7 cellular contexts compared by ENCODE assay signal in the genomic region with DNA sequence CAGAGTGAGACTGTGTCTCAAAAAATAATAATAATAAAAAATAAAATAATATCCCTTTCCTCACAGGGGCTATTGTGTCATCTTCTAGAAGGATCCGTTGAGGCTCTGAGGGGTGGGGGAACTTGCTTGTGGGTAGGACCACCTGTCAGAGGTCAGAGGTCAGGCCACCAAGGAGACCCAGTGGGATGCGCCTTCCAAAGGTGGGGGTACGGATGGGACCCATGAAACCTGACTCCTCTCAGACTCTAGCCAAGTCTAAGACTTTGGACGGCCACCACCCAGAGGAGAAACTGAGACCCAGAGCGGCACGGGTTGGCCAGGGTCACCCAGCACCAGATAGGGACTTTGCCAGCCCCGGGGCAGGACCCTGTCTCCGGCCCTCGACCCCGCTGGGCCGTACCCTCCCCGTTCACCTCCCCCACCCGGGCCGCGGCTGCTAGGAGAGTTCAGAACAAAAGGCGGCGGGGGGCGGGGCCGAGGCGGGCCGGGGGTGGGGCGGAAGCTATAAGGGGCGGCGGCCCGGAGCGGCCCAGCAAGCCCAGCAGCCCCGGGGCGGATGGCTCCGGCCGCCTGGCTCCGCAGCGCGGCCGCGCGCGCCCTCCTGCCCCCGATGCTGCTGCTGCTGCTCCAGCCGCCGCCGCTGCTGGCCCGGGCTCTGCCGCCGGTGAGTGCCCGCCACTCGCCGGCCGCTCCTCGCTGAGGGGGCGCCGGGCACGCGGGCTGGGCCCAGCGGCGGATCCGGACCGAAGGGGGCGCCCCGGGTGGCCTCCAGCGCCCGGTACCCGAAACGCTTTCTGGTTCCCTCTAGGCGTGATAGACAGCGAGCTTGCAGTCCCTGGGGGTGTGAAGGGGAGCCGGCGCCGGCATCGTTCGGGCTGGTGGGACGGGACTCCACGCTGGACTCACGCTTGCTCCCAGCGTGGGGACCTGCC. TPM values are rescaled to one million over a fixed set of nuclear protein-coding genes. Genes with fewer than 3 reads are reported as not detected.
DNase-seq lines count a peak whose midpoint lies in the region; ATAC-seq and TF ChIP-seq lines count a peak whose summit lies in the region.

A gene with protein sequence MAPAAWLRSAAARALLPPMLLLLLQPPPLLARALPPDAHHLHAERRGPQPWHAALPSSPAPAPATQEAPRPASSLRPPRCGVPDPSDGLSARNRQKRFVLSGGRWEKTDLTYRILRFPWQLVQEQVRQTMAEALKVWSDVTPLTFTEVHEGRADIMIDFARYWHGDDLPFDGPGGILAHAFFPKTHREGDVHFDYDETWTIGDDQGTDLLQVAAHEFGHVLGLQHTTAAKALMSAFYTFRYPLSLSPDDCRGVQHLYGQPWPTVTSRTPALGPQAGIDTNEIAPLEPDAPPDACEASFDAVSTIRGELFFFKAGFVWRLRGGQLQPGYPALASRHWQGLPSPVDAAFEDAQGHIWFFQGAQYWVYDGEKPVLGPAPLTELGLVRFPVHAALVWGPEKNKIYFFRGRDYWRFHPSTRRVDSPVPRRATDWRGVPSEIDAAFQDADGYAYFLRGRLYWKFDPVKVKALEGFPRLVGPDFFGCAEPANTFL (plus strand): TSS at position 535 of the 932 bp plus-strand sequence. CDS start 22 bp downstream, at position 557.

- DNase-seq in GM23338 (ENCODE audit: low spot score): peak; percentile 82
- no peak for DNase-seq in NT2/D1 (ENCODE audit: low read depth, low spot score)
- DNase-seq in activated gamma-delta T cell (lab: John Stamatoyannopoulos, UW): peak; percentile 41
- peak; percentile 82 for DNase-seq in glutamatergic neuron
- DNase-seq in posterior vena cava (ENCODE audit: low spot score): peak; percentile 79
- DNase-seq in SKM-1 treated with dmso at 0.1 percent for 144 hours (lab: John Stamatoyannopoulos, UW; ENCODE audit: unreplicated experiment): no peak

- H3K27me3 ChIP-seq in GM23338 (ENCODE audit: insufficient read depth): peaks cover 39% of the 10 kb centered on the region
- H3K27me3 ChIP-seq in NT2/D1 (ENCODE audit: insufficient read depth, insufficient read length): peaks cover 39% of the 10 kb centered on the region

- peak within 1 kb of the TSS; percentile 84 for H3K4me3 ChIP-seq in GM23338
- H3K4me3 ChIP-seq in NT2/D1 (ENCODE audit: insufficient read length, low read depth): peak within 1 kb of the TSS; percentile 40

- peak within 1 kb of the TSS; percentile 76 for H3K4me3 Mint-ChIP-seq in GM23338
- H3K4me3 Mint-ChIP-seq in glutamatergic neuron (ENCODE audit: unreplicated experiment): peak within 1 kb of the TSS; percentile 95

- H3K27ac Mint-ChIP-seq in GM23338 (no peak within 1 kb of the TSS), glutamatergic neuron (ENCODE audit: unreplicated experiment) (peak within 1 kb of the TSS; percentile 89)

- H3K79me2 ChIP-seq in GM23338 (replicated peaks; ENCODE audit: insufficient read depth): no peaks in the 10 kb centered on the region

- H3K4me1 ChIP-seq in GM23338 (ENCODE audit: insufficient read depth) (peaks cover 6% of the 10 kb centered on the region; the same call in 1 of the 2 replicates), NT2/D1 (ENCODE audit: insufficient read depth, insufficient read length) (peaks cover 19% of the 10 kb centered on the region)

- H3K4me2 ChIP-seq in GM23338: peak within 1 kb of the TSS; percentile 98

- ATAC-seq in GM23338 (peak; percentile 36), GM21529 (IDR thresholded peaks at IDR 0.05; ENCODE audit: unreplicated experiment) (no peak)

- H3K9me2 ChIP-seq in GM23338 (ENCODE audit: insufficient read depth): no peaks in the 10 kb centered on the region

- H2AFZ ChIP-seq in GM23338: peak within 1 kb of the TSS; percentile 93

- no peaks in the 10 kb centered on the region for H3K36me3 Mint-ChIP-seq in GM23338 (ENCODE audit: low read depth)
- H3K36me3 Mint-ChIP-seq in glutamatergic neuron (ENCODE audit: unreplicated experiment): no peaks in the 10 kb centered on the region

- H3K9ac ChIP-seq in NT2/D1 (ENCODE audit: insufficient read length, low read depth): peak within 1 kb of the TSS; percentile 70

- no peaks in the 10 kb centered on the region for H4K20me1 ChIP-seq in GM23338 (replicated peaks; ENCODE audit: insufficient read depth)

- no peak for TF ChIP-seq CTCF in GM23338 (conservative IDR thresholded peaks at IDR 0.05; ENCODE audit: low read depth in 2 of 2)
- TF ChIP-seq CTCF in glutamatergic neuron (IDR thresholded peaks at IDR 0.05; ENCODE audit: partially characterized antibody, unreplicated experiment): no peak

- intact Hi-C loops in posterior vena cava (cut with DNase I): no loop called here

- H3K27me3 Mint-ChIP-seq in GM23338 (ENCODE audit: insufficient read depth, low read depth, poor library complexity) (peaks cover 33% of the 10 kb centered on the region), glutamatergic neuron (ENCODE audit: unreplicated experiment) (peaks cover 16% of the 10 kb centered on the region)

- no peaks in the 10 kb centered on the region for H3K36me3 ChIP-seq in GM23338 (ENCODE audit: insufficient read depth)
- H3K36me3 ChIP-seq in NT2/D1 (ENCODE audit: insufficient read depth, insufficient read length, low read length): no peaks in the 10 kb centered on the region

- no peaks in the 10 kb centered on the region for H3K9me3 ChIP-seq in NT2/D1 (ENCODE audit: insufficient read depth, low read length)

- peaks cover 13% of the 10 kb centered on the region for H3F3A ChIP-seq in GM23338 (replicated peaks; ENCODE audit: low read depth)

- H3K4me1 Mint-ChIP-seq in GM23338: peaks cover 17% of the 10 kb centered on the region
- H3K4me1 Mint-ChIP-seq in glutamatergic neuron (ENCODE audit: low read depth, unreplicated experiment): peaks cover 10% of the 10 kb centered on the region

- no peak within 1 kb of the TSS for H3K27ac ChIP-seq in GM23338 (ENCODE audit: low read depth)

- H3K9me3 Mint-ChIP-seq in GM23338 (no peaks in the 10 kb centered on the region), glutamatergic neuron (ENCODE audit: unreplicated experiment) (peaks cover 7% of the 10 kb centered on the region)

TF ChIP-seq in GM23338, 12 proteins besides CTCF, POLR2A, EP300 and RAD21 (continues in another document):
- TF ChIP-seq JUNB (IDR thresholded peaks at IDR 0.05; ENCODE audit: unreplicated experiment): no peak
- TF ChIP-seq, protein P1, sequence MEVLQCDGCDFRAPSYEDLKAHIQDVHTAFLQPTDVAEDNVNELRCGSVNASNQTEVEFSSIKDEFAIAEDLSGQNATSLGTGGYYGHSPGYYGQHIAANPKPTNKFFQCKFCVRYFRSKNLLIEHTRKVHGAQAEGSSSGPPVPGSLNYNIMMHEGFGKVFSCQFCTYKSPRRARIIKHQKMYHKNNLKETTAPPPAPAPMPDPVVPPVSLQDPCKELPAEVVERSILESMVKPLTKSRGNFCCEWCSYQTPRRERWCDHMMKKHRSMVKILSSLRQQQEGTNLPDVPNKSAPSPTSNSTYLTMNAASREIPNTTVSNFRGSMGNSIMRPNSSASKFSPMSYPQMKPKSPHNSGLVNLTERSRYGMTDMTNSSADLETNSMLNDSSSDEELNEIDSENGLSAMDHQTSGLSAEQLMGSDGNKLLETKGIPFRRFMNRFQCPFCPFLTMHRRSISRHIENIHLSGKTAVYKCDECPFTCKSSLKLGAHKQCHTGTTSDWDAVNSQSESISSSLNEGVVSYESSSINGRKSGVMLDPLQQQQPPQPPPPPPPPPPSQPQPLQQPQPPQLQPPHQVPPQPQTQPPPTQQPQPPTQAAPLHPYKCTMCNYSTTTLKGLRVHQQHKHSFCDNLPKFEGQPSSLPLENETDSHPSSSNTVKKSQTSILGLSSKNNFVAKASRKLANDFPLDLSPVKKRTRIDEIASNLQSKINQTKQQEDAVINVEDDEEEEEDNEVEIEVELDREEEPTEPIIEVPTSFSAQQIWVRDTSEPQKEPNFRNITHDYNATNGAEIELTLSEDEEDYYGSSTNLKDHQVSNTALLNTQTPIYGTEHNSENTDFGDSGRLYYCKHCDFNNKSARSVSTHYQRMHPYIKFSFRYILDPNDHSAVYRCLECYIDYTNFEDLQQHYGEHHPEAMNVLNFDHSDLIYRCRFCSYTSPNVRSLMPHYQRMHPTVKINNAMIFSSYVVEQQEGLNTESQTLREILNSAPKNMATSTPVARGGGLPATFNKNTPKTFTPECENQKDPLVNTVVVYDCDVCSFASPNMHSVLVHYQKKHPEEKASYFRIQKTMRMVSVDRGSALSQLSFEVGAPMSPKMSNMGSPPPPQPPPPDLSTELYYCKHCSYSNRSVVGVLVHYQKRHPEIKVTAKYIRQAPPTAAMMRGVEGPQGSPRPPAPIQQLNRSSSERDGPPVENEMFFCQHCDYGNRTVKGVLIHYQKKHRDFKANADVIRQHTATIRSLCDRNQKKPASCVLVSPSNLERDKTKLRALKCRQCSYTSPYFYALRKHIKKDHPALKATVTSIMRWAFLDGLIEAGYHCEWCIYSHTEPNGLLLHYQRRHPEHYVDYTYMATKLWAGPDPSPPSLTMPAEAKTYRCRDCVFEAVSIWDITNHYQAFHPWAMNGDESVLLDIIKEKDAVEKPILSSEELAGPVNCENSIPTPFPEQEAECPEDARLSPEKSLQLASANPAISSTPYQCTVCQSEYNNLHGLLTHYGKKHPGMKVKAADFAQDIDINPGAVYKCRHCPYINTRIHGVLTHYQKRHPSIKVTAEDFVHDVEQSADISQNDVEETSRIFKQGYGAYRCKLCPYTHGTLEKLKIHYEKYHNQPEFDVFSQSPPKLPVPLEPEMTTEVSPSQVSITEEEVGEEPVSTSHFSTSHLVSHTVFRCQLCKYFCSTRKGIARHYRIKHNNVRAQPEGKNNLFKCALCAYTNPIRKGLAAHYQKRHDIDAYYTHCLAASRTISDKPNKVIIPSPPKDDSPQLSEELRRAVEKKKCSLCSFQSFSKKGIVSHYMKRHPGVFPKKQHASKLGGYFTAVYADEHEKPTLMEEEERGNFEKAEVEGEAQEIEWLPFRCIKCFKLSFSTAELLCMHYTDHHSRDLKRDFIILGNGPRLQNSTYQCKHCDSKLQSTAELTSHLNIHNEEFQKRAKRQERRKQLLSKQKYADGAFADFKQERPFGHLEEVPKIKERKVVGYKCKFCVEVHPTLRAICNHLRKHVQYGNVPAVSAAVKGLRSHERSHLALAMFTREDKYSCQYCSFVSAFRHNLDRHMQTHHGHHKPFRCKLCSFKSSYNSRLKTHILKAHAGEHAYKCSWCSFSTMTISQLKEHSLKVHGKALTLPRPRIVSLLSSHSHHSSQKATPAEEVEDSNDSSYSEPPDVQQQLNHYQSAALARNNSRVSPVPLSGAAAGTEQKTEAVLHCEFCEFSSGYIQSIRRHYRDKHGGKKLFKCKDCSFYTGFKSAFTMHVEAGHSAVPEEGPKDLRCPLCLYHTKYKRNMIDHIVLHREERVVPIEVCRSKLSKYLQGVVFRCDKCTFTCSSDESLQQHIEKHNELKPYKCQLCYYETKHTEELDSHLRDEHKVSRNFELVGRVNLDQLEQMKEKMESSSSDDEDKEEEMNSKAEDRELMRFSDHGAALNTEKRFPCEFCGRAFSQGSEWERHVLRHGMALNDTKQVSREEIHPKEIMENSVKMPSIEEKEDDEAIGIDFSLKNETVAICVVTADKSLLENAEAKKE (CRISPR knock-in tag; IDR thresholded peaks at IDR 0.05): no peak

RNA-seq across cellular contexts. Expression of the gene that starts here (rescaled TPM):
- total RNA-seq in GM23338 (2014; rRNA removed; shearing (Covaris generic)): 12.1 and 17.4 TPM in 2 replicates
- polyA plus RNA-seq in GM23338 (2016; fragmentation: Nextera tagmentation; extraction: Ambion mirVana): 4.9 and 5.3 TPM in 2 replicates
- total RNA-seq in glutamatergic neuron (ENCODE audit: unreplicated experiment) (28.8 TPM), posterior vena cava (1 to 10 TPM; 2.8 to 5.8 TPM)

Comparison
In these comparisons a context has a peak if more than half of its experiments do, and no peak if none do; other contexts are left out.
1. DNase-seq: peak in GM23338 (single experiment), activated gamma-delta T cell (single experiment), glutamatergic neuron (single experiment) and posterior vena cava (single experiment); none in NT2/D1 (single experiment) and SKM-1 treated with dmso at 0.1 percent for 144 hours (single experiment).